ENCODE assay signal across 8 cellular contexts in the genomic region with DNA sequence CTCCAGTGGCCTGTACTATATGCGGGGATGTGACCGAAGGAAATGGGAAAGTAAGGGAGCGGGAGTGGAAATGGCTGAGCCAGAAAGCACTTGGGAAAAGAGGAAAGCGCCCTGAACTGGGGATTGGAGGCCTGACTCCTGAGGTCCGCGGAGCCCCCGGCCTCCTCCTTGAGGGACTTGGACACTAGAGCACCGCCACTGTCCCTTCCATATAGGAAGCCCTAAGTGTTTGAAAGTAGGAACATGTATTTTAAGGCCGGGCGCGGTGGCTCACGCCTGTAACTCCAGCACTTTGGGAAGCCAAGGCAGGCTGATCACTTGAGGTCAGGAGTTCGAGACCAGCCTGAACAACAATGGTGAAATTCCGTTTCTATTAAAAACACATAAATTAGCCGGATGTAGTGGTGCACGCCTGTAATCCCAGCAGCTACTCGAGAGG. TPM values are rescaled to one million over a fixed set of nuclear protein-coding genes. Genes with fewer than 3 reads are reported as not detected.
DNase-seq lines count a peak whose midpoint lies in the region; ATAC-seq and TF ChIP-seq lines count a peak whose summit lies in the region.

No MANE protein-coding gene starts in this region.

- peak overlapping the region; percentile 96 for H3K27ac ChIP-seq in smooth muscle cell (ENCODE audit: low read depth)

- H3K4me3 ChIP-seq in WI38 (ENCODE audit: low read depth, low read length) (peak overlapping the region; percentile 99), smooth muscle cell (peak overlapping the region; percentile 78)

- H3K27me3 ChIP-seq in smooth muscle cell (ENCODE audit: low read depth), result no peaks in the 10 kb centered on the region

- H3K4me1 ChIP-seq in smooth muscle cell (ENCODE audit: low read depth), result peaks cover 9% of the 10 kb centered on the region

- H4K20me1 ChIP-seq in smooth muscle cell (ENCODE audit: low read depth), result peaks cover 28% of the 10 kb centered on the region

- H3K9me3 ChIP-seq in smooth muscle cell (replicated peaks; ENCODE audit: low read depth), result no peaks in the 10 kb centered on the region

- no peaks in the 10 kb centered on the region for H3F3A ChIP-seq in smooth muscle cell (ENCODE audit: low read depth)

- peak overlapping the region; percentile 93 for H3K4me2 ChIP-seq in smooth muscle cell

- peaks cover 43% of the 10 kb centered on the region for H3K79me2 ChIP-seq in smooth muscle cell (ENCODE audit: low read depth)

- intact Hi-C loops in left cardiac atrium (cut with DNase I), result loop anchor here in 1 of 2 donors (10.0 kb wide), 1 partner anchor 73 kb away; no protein-coding TSS in a partner anchor

- ATAC-seq in GM21515 (IDR thresholded peaks at IDR 0.05; ENCODE audit: unreplicated experiment) (peak; percentile 4), left cardiac atrium (peak; percentile 31 to 38), GM19455 (IDR thresholded peaks at IDR 0.05; ENCODE audit: unreplicated experiment) (no peak)

- DNase-seq in left cardiac atrium (no peak), smooth muscle cell (lab: John Stamatoyannopoulos, UW; ENCODE audit: unreplicated experiment) (no peak), anterior cingulate cortex (lab: John Stamatoyannopoulos, UW) (no peak), ACHN (no peak), NCI-H128 (lab: John Stamatoyannopoulos, UW; ENCODE audit: unreplicated experiment) (no peak)

- H3K9ac ChIP-seq in smooth muscle cell (ENCODE audit: low read depth), result peak overlapping the region; percentile 91

- WGBS in smooth muscle cell (ENCODE audit: low lambda C conversion rate), result 37% methylated on average over 17 of the region's 17 CpGs

- TF ChIP-seq CTCF in WI38 (IDR thresholded peaks at IDR 0.05; ENCODE audit: low read depth, low read length) (no peak), smooth muscle cell (IDR thresholded peaks at IDR 0.05; ENCODE audit: borderline replicate concordance, insufficient read depth, poor library complexity, severe bottlenecking) (no peak)

- in situ Hi-C loops in ACHN (cut with HindIII; ENCODE audit: low pct_ligation_motif_present, low pct_unique_long_range_greater_than_20kb, low sequenced_read_pairs), result no loop called here

- H3K36me3 ChIP-seq in smooth muscle cell (ENCODE audit: low read depth), result no peaks in the 10 kb centered on the region

- peak overlapping the region; percentile 91 for H2AFZ ChIP-seq in smooth muscle cell (ENCODE audit: low read depth)

RNA-seq across cellular contexts. Expression of a gene that starts 0.5 kb away (rescaled TPM):
- total RNA-seq in left cardiac atrium, result 10 to 100 TPM; 33.2 to 35.2 TPM
- total RNA-seq in smooth muscle cell, result 35.3 and 39.1 TPM in 2 replicates
- polyA plus RNA-seq in smooth muscle cell, result 31.9 and 42.9 TPM in 2 replicates

RNA-seq across cellular contexts. Expression of a gene that starts 15.7 kb away (rescaled TPM):
- total RNA-seq in left cardiac atrium (10 to 100 TPM in 1 of 2 donors, 1 to 10 TPM in 1; 9.2 to 10.4 TPM), smooth muscle cell (3.3 and 11.2 TPM in 2 replicates)
- polyA plus RNA-seq in smooth muscle cell, result 3.2 and 5.3 TPM in 2 replicates
